In the genomic region with DNA sequence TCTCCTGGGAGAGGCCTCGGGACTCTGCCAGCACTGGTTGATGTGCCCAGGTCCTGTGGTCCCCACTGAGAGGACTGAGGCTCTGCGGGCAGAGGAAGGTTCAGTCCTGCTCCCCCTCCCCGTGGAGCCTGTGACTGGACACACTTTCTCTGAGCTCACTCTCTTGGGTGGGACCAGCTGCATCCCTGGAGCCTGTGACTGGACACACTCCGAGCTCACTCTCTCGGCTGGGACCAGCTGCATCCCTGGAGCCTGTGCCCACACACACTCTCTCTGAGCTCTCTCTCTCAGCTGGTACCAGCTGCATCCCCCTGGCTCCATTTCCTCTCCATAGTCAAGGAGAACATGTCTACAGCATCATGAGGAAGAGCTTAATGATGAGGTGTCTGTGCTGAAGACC, we compare ENCODE assay signal across 23 cellular contexts. TPM values are rescaled to one million over a fixed set of nuclear protein-coding genes. Genes with fewer than 3 reads are reported as not detected.
"Had no signal": no experiment of that assay in that cellular context is flagged by ENCODE, and none has a peak within 500 bp of the region (broad histone marks: within the 10 kb centered on the region; RNA-seq: fewer than 3 reads in every experiment).

No MANE protein-coding gene starts in this region.

- FAIRE-seq: pancreas had no signal

- ATAC-seq: foreskin keratinocyte; pancreas; stimulated activated naive B cell treated with anti-CD40 and anti-IgM and Interleukin-4, amounts not matched to agents 10 μg/mL and 1 μg/mL and 100 μg/mL, for 72 hours had no signal

- H3K9me3 ChIP-seq: pancreas, right lobe of liver, thoracic aorta, upper lobe of left lung had no signal

- DNase-seq: activated CD4-positive, alpha-beta memory T cell treated with anti-CD3 and anti-CD28 coated beads, Interleukin-2, amount 10 ng/mL, durations not matched to agents 7 days and 5 days; activated CD4-positive, alpha-beta T cell treated with anti-CD3 and anti-CD28 coated beads, Interleukin-2, amount 10 ng/mL, durations not matched to agents 24 days and 14 days; activated gamma-delta T cell; activated naive CD4-positive, alpha-beta T cell treated with anti-CD3 and anti-CD28 coated beads, Interleukin-2, amount 50 U/mL, for 16 hours; activated naive CD8-positive, alpha-beta T cell treated with anti-CD3 and anti-CD28 coated beads, Interleukin-2, amount 50 U/mL, for 24 hours; effector CD8-positive, alpha-beta T cell; erythroblast; foreskin keratinocyte; nephron progenitor cell; stimulated activated CD4-positive, alpha-beta T cell treated with anti-CD3 and anti-CD28 coated beads, Interleukin-15, amount 100 ng/mL, for 24 hours; stimulated activated CD8-positive, alpha-beta memory T cell treated with anti-CD3 and anti-CD28 coated beads, Interleukin-4, amount 100 ng/mL, for 48 hours; stimulated activated naive B cell treated with anti-CD40 and anti-IgM and Interleukin-4, amounts not matched to agents 10 μg/mL and 1 μg/mL and 100 μg/mL, for 72 hours; SW 1271 had no signal

- H3K27me3 ChIP-seq: cardiac muscle cell, foreskin keratinocyte, pancreas, right lobe of liver, upper lobe of left lung had no signal

- H3K4me3 ChIP-seq: cardiac muscle cell, pancreas, right lobe of liver, skin epidermis, thoracic aorta, upper lobe of left lung had no signal

- H3K27ac ChIP-seq: foreskin keratinocyte, pancreas, right lobe of liver, skin epidermis, thoracic aorta, upper lobe of left lung had no signal

- H3K36me3 ChIP-seq: cardiac muscle cell, pancreas, right lobe of liver, thoracic aorta had no signal

- H3K4me1 ChIP-seq: foreskin keratinocyte, pancreas, right lobe of liver, upper lobe of left lung had no signal

RNA-seq across cellular contexts. Expression of a gene that starts 47.1 kb away (rescaled TPM):
- total RNA-seq: activated CD4-positive, alpha-beta memory T cell treated with anti-CD3 and anti-CD28 coated beads, Interleukin-2, amount 10 ng/mL, durations not matched to agents 7 days and 5 days; activated CD4-positive, alpha-beta T cell treated with anti-CD3 and anti-CD28 coated beads, Interleukin-2, amount 10 ng/mL, durations not matched to agents 24 days and 14 days; cardiac muscle cell; chondrocyte; foreskin keratinocyte; kidney epithelial cell; pulmonary artery endothelial cell; T-helper 2 cell treated with Interferon-gamma antibody and Interleukin-4, amounts not matched to agents 100 ng/mL and 5 ng/mL, for 36 hours; thoracic aorta had no signal
- polyA plus RNA-seq: cardiac muscle cell, foreskin keratinocyte had no signal
